In genomic region chr3:69294014-69294771, GRCh38 we compare ENCODE assay signal across 10 cellular contexts.
A peak's percentile ranks its signal among the peaks of the same experiment; 100 is the strongest.
DNase-seq lines count a peak whose midpoint lies in the region; ATAC-seq and TF ChIP-seq lines count a peak whose summit lies in the region.
"Had no signal": no experiment of that assay in that cellular context is flagged by ENCODE, and none has a peak within 500 bp of the region (broad histone marks: within the 10 kb centered on the region; RNA-seq: fewer than 3 reads in every experiment).

No MANE protein-coding gene starts in this region.

- peak; percentile 71 for DNase-seq in EH (ENCODE audit: low read depth)
- peak; percentile 72 for DNase-seq in MCF 10A (ENCODE audit: unreplicated experiment)
- no peak for DNase-seq in GM19238 (ENCODE audit: insufficient read length, low spot score)
- DNase-seq in NCI-H345 (lab: John Stamatoyannopoulos, UW), result no peak
- no peak for DNase-seq in activated CD4-positive, alpha-beta memory T cell treated with anti-CD3 and anti-CD28 coated beads, Interleukin-2, amount 10 ng/mL, durations not matched to agents 7 days and 5 days
- no peak for DNase-seq in activated effector memory CD4-positive, alpha-beta T cell treated with Interleukin-2 at 50 U/mL for 16 hours
- DNase-seq: activated T-cell treated with anti-CD3 and anti-CD28 coated beads, Interleukin-2, amount 50 U/mL, for 4 hours; Kasumi-1 had no signal

- H3K9me3 Mint-ChIP-seq in MCF 10A (ENCODE audit: unreplicated experiment), result no peaks in the 10 kb centered on the region
- H3K9me3 Mint-ChIP-seq in nephron, result no peaks in the 10 kb centered on the region
- no peaks in the 10 kb centered on the region for H3K9me3 Mint-ChIP-seq in activated CD4-positive, alpha-beta memory T cell treated with anti-CD3 and anti-CD28 coated beads, Interleukin-2, amount 10 ng/mL, durations not matched to agents 7 days and 5 days
- H3K9me3 Mint-ChIP-seq: activated T-cell treated with anti-CD3 and anti-CD28 coated beads, Interleukin-2, amount 50 U/mL, for 4 hours had no signal

- H3K27ac Mint-ChIP-seq in MCF 10A (ENCODE audit: low read depth, unreplicated experiment), result peak overlapping the region; percentile 86
- H3K27ac Mint-ChIP-seq in nephron, result peak overlapping the region; percentile 91 to 94 (median 92)
- no peak overlapping the region for H3K27ac Mint-ChIP-seq in activated CD4-positive, alpha-beta memory T cell treated with anti-CD3 and anti-CD28 coated beads, Interleukin-2, amount 10 ng/mL, durations not matched to agents 7 days and 5 days

- no TSS peak for BruUV-seq in MCF 10A (replicated peaks; lab: Mats Ljungman, UMichigan)

- ATAC-seq in HG02870 (IDR thresholded peaks at IDR 0.05; ENCODE audit: unreplicated experiment), result peak; percentile 83

- H3K36me3 Mint-ChIP-seq in MCF 10A (ENCODE audit: insufficient read depth, unreplicated experiment) (peaks cover 36% of the 10 kb centered on the region), nephron (ENCODE audit: low read depth) (no peaks in the 10 kb centered on the region)
- no peaks in the 10 kb centered on the region for H3K36me3 Mint-ChIP-seq in activated CD4-positive, alpha-beta memory T cell treated with anti-CD3 and anti-CD28 coated beads, Interleukin-2, amount 10 ng/mL, durations not matched to agents 7 days and 5 days (ENCODE audit: low read depth)

- H3K27me3 Mint-ChIP-seq in MCF 10A (ENCODE audit: insufficient read depth, unreplicated experiment), result no peaks in the 10 kb centered on the region
- H3K27me3 Mint-ChIP-seq in nephron (ENCODE audit: low read depth), result no peaks in the 10 kb centered on the region
- peaks cover 1% of the 10 kb centered on the region for H3K27me3 Mint-ChIP-seq in activated CD4-positive, alpha-beta memory T cell treated with anti-CD3 and anti-CD28 coated beads, Interleukin-2, amount 10 ng/mL, durations not matched to agents 7 days and 5 days

- H3K4me1 Mint-ChIP-seq in MCF 10A (ENCODE audit: insufficient read depth, unreplicated experiment) (peaks cover 13% of the 10 kb centered on the region), nephron (peaks cover 61% of the 10 kb centered on the region)
- H3K4me1 Mint-ChIP-seq in activated CD4-positive, alpha-beta memory T cell treated with anti-CD3 and anti-CD28 coated beads, Interleukin-2, amount 10 ng/mL, durations not matched to agents 7 days and 5 days, result peaks cover 5% of the 10 kb centered on the region

- H3K4me3 Mint-ChIP-seq in MCF 10A (ENCODE audit: unreplicated experiment), result no peak overlapping the region
- H3K4me3 Mint-ChIP-seq in nephron, result peak overlapping the region in 1 of 3 experiments; percentile 25
- H3K4me3 Mint-ChIP-seq in activated CD4-positive, alpha-beta memory T cell treated with anti-CD3 and anti-CD28 coated beads, Interleukin-2, amount 10 ng/mL, durations not matched to agents 7 days and 5 days, result no peak overlapping the region
- H3K4me3 Mint-ChIP-seq: activated T-cell treated with anti-CD3 and anti-CD28 coated beads, Interleukin-2, amount 50 U/mL, for 4 hours had no signal

- no peak for TF ChIP-seq CTCF in MCF 10A (IDR thresholded peaks at IDR 0.05; ENCODE audit: unreplicated experiment)
- no peak for TF ChIP-seq CTCF in nephron (IDR thresholded peaks at IDR 0.05; ENCODE audit: unreplicated experiment in 3 of 3)

- intact Hi-C loops in MCF 10A (cut with micrococcal nuclease), result no loop called here

- CTCF ChIA-PET in MCF 10A (lab: Yijun Ruan, JAX), result interaction anchor here (0.6 to 6.0 kb wide), 16 partner anchors 11 to 606 kb away, joined by 3 to 39 read pairs (median 3); no protein-coding TSS in a partner anchor
- CTCF ChIA-PET in activated CD4-positive, alpha-beta memory T cell treated with anti-CD3 and anti-CD28 coated beads, Interleukin-2, amount 10 ng/mL, durations not matched to agents 7 days and 5 days (lab: Charles Lee), result interaction anchor here (1.0 to 1.9 kb wide), 2 partner anchors 12 kb away, joined by 3 to 6 read pairs; no protein-coding TSS in a partner anchor

- POLR2A ChIA-PET in MCF 10A (lab: Yijun Ruan, JAX), result interaction anchor here (0.7 to 3.2 kb wide), 9 partner anchors 11 to 283 kb away, joined by 3 to 12 read pairs (median 6); no protein-coding TSS in a partner anchor
- POLR2A ChIA-PET in activated CD4-positive, alpha-beta memory T cell treated with anti-CD3 and anti-CD28 coated beads, Interleukin-2, amount 10 ng/mL, durations not matched to agents 7 days and 5 days (lab: Charles Lee), result no interaction called here

Comparison
In these comparisons a context has a peak if more than half of its experiments do, and no peak if none do; other contexts are left out.
1. DNase-seq: peak in EH (single experiment) and MCF 10A (single experiment); none in GM19238 (single experiment), NCI-H345 (single experiment), activated CD4-positive, alpha-beta memory T cell treated with anti-CD3 and anti-CD28 coated beads, Interleukin-2, amount 10 ng/mL, durations not matched to agents 7 days and 5 days (single experiment) and activated effector memory CD4-positive, alpha-beta T cell treated with Interleukin-2 at 50 U/mL for 16 hours (single experiment).